Comparison of ENCODE assay signal across 1 cellular context in the genomic region with DNA sequence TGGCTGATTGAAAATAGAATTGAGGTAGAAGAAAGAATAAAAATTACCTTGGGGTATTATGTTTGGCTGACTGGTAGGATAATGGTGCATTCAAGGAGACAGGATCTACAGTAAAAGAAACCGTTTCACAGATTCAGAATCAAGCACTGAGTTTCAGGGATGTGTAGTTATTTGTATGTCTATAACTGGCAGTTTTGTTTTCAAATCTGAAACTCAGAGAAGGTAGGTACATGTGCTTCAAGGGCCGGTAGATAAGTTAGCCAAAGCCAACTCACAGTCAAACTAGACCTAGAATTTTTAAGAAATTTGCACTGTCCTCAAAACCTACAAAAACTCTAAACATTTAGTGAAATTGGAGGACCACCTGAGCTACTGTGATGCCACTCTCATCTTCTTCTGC.
TF ChIP-seq lines count a peak whose summit lies in the region.

No MANE protein-coding gene starts in this region.

TF ChIP-seq in WTC11, 78 proteins besides CTCF, POLR2A, EP300 and RAD21 (continued from another document):
- TF ChIP-seq, protein P1, sequence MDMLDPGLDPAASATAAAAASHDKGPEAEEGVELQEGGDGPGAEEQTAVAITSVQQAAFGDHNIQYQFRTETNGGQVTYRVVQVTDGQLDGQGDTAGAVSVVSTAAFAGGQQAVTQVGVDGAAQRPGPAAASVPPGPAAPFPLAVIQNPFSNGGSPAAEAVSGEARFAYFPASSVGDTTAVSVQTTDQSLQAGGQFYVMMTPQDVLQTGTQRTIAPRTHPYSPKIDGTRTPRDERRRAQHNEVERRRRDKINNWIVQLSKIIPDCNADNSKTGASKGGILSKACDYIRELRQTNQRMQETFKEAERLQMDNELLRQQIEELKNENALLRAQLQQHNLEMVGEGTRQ (CRISPR knock-in tag; IDR thresholded peaks at IDR 0.05): no peak
- TF ChIP-seq OVOL2 (CRISPR knock-in tag; IDR thresholded peaks at IDR 0.05; ENCODE audit: borderline replicate concordance): no peak
